Comparison of ENCODE assay signal across 9 cellular contexts in genomic region chr3:152382312-152383135, GRCh38.
A peak's percentile ranks its signal among the peaks of the same experiment; 100 is the strongest.
DNase-seq lines count a peak whose midpoint lies in the region; ATAC-seq lines count a peak whose summit lies in the region.
"Had no signal": no experiment of that assay in that cellular context is flagged by ENCODE, and none has a peak within 500 bp of the region (broad histone marks: within the 10 kb centered on the region; RNA-seq: fewer than 3 reads in every experiment).

No MANE protein-coding gene starts in this region.

- no peaks in the 10 kb centered on the region for H3K27me3 Mint-ChIP-seq in T-helper 1 cell treated with Interleukin-12 subunit alpha and Interleukin-12 subunit beta and Interleukin-4 antibody, amounts not matched to agents 30 μg/mL and 1 μg/mL, for 36 hours (ENCODE audit: low read depth)

- peaks cover 21% of the 10 kb centered on the region for H3K36me3 Mint-ChIP-seq in T-helper 1 cell treated with Interleukin-12 subunit alpha and Interleukin-12 subunit beta and Interleukin-4 antibody, amounts not matched to agents 30 μg/mL and 1 μg/mL, for 36 hours (ENCODE audit: low read depth)

- peaks cover 8% of the 10 kb centered on the region for H3K36me3 ChIP-seq in adipocyte (ENCODE audit: control insufficient read depth, insufficient read depth, low read length, severe bottlenecking)

- peak overlapping the region; percentile 43 for H3K27ac Mint-ChIP-seq in T-helper 1 cell treated with Interleukin-12 subunit alpha and Interleukin-12 subunit beta and Interleukin-4 antibody, amounts not matched to agents 30 μg/mL and 1 μg/mL, for 36 hours

- H3K27ac ChIP-seq in layer of hippocampus (ENCODE audit: low read depth, low read length) (peak overlapping the region; percentile 60), temporal lobe (ENCODE audit: low read depth, low read length) (peak overlapping the region; percentile 85)

- DNase-seq in T-helper 1 cell (no peak), adipocyte (ENCODE audit: low read depth) (no peak)
- no peak for DNase-seq in NK-92 treated with Interleukin-12 subunit alpha and Interleukin-12 subunit beta, amount 100 ng/mL, for 24 hours (lab: John Stamatoyannopoulos, UW)
- DNase-seq: 8988T had no signal

- peaks cover 47% of the 10 kb centered on the region for H3K4me1 Mint-ChIP-seq in T-helper 1 cell treated with Interleukin-12 subunit alpha and Interleukin-12 subunit beta and Interleukin-4 antibody, amounts not matched to agents 30 μg/mL and 1 μg/mL, for 36 hours (ENCODE audit: low read depth)

- H3K27me3 ChIP-seq in adipocyte (replicated peaks; ENCODE audit: control insufficient read depth, insufficient read depth, low read length), result no peaks in the 10 kb centered on the region
- H3K27me3 ChIP-seq in layer of hippocampus (ENCODE audit: control insufficient read depth, insufficient read depth, low read length), result no peaks in the 10 kb centered on the region

- ATAC-seq in HG02970 (IDR thresholded peaks at IDR 0.05; ENCODE audit: low FRiP score, unreplicated experiment) (no peak), GM19328 (IDR thresholded peaks at IDR 0.05; ENCODE audit: unreplicated experiment) (no peak)

- peak overlapping the region; percentile 36 for H3K4me3 Mint-ChIP-seq in T-helper 1 cell treated with Interleukin-12 subunit alpha and Interleukin-12 subunit beta and Interleukin-4 antibody, amounts not matched to agents 30 μg/mL and 1 μg/mL, for 36 hours

- H3K4me1 ChIP-seq in adipocyte (ENCODE audit: control insufficient read depth, insufficient read depth, low read length), result peaks cover 57% of the 10 kb centered on the region

- peak overlapping the region; percentile 57 for H3K9ac ChIP-seq in adipocyte (ENCODE audit: low read length)

- H3K4me3 ChIP-seq in adipocyte (ENCODE audit: low read length), result peak overlapping the region; percentile 72

- H3K9me3 Mint-ChIP-seq in T-helper 1 cell treated with Interleukin-12 subunit alpha and Interleukin-12 subunit beta and Interleukin-4 antibody, amounts not matched to agents 30 μg/mL and 1 μg/mL, for 36 hours, result no peaks in the 10 kb centered on the region

- H3K9me3 ChIP-seq in adipocyte (ENCODE audit: control insufficient read depth, low read length), result no peaks in the 10 kb centered on the region
